8 cellular contexts compared by ENCODE assay signal in the genomic region with DNA sequence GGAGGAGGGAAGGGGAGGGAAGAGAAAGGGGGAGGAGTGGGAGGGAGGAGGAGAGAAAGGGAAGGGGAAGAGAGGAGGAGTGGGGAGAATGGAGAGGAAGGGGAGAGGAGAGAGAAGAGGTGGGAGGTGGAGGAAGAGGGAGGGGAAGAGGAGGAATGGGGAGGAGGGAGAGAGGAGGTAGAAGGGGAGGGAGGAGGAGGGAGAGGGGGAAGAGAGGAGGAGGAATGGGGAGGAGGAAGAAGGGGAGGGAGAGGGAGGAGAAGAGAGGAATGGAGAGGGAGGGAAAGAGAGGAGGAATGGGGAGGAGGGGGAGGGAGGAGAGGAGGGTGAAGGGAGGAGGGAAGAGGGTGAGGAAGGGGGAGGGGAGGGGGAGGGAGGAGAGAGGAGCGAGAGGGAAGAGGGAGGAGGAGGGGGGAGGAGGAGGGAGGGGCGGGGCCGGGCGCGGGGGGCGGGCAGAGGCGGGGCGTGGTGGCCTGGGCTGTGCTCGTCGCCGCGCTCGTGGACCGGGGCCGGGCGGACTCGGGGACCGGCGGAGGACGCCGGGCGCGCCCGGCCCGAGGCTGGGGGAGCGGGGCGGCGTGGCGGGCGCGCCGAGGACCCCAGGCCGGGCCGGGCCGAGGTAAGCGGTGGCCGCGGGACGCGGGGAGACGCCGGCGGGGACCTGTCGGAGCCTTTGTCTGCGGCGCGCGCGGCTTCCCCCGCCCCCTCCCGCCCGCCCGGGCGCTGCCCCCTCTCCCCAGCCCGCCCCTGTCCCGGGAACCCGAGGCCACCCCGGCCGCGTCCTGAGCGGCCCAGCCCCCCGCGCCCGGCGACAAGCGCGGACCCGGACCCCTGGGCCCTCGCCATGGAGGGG. TPM values are rescaled to one million over a fixed set of nuclear protein-coding genes. Genes with fewer than 3 reads are reported as not detected.
DNase-seq lines count a peak whose midpoint lies in the region; ATAC-seq, FAIRE-seq and TF ChIP-seq lines count a peak whose summit lies in the region.

A gene with protein sequence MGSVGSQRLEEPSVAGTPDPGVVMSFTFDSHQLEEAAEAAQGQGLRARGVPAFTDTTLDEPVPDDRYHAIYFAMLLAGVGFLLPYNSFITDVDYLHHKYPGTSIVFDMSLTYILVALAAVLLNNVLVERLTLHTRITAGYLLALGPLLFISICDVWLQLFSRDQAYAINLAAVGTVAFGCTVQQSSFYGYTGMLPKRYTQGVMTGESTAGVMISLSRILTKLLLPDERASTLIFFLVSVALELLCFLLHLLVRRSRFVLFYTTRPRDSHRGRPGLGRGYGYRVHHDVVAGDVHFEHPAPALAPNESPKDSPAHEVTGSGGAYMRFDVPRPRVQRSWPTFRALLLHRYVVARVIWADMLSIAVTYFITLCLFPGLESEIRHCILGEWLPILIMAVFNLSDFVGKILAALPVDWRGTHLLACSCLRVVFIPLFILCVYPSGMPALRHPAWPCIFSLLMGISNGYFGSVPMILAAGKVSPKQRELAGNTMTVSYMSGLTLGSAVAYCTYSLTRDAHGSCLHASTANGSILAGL (plus strand): TSS at position 480 of the 853 bp plus-strand sequence. CDS start 4,874 bp downstream, outside the sequence.

- no peak for TF ChIP-seq CTCF in KMS-11 (conservative IDR thresholded peaks at IDR 0.05; ENCODE audit: low read depth, low read length)
- TF ChIP-seq CTCF in K562 (IDR thresholded peaks at IDR 0.05 in 2 of 3, conservative IDR thresholded peaks at IDR 0.05 in 1 of 3; ENCODE audit: insufficient read depth in 2 of 3, low read depth in 1 of 3, low read length in 3 of 3): no peak

- no peak for TF ChIP-seq RAD21 in K562 (CRISPR knock-in tag; conservative IDR thresholded peaks at IDR 0.05 in 1 of 2, IDR thresholded peaks at IDR 0.05 in 1 of 2)

- in situ Hi-C loops in K562 (cut with MboI): no loop called here

- H3K9ac ChIP-seq in KMS-11 (no peak within 1 kb of the TSS), K562 (ENCODE audit: insufficient read depth in 1 of 2, low read depth in 2 of 2, low read length in 2 of 2) (peak within 1 kb of the TSS in 1 of 2 experiments; percentile 52; a peak in 2 of 4 replicates)

- H3K4me2 ChIP-seq in KMS-11: peak within 1 kb of the TSS; percentile 39
- H3K4me2 ChIP-seq in K562 (ENCODE audit: insufficient read depth, low read length): no peak within 1 kb of the TSS

- no peaks in the 10 kb centered on the region for H3K36me3 ChIP-seq in KMS-11 (ENCODE audit: insufficient read depth)
- H3K36me3 ChIP-seq in K562 (ENCODE audit: control insufficient read depth, insufficient read depth, low read length): no peaks in the 10 kb centered on the region

- H4K20me1 ChIP-seq in KMS-11 (ENCODE audit: insufficient read depth): no peaks in the 10 kb centered on the region
- H4K20me1 ChIP-seq in K562 (replicated peaks; ENCODE audit: control insufficient read depth, insufficient read depth, low read length): no peaks in the 10 kb centered on the region

- no peak within 1 kb of the TSS for H2AFZ ChIP-seq in KMS-11 (ENCODE audit: low read depth)
- H2AFZ ChIP-seq in K562 (ENCODE audit: low read depth, low read length): no peak within 1 kb of the TSS

- H3K4me1 ChIP-seq in KMS-11 (ENCODE audit: low read depth, poor library complexity, severe bottlenecking): no peaks in the 10 kb centered on the region
- H3K4me1 ChIP-seq in K562 (replicated peaks in 1 of 2; ENCODE audit: control insufficient read depth in 2 of 2, insufficient read depth in 2 of 2, low read length in 2 of 2): peaks cover 0 to 17% of the 10 kb centered on the region in 2 experiments; a peak in 2 of 5 replicates

- TF ChIP-seq POLR2A in K562 (conservative IDR thresholded peaks at IDR 0.05): no peak

- no peak for FAIRE-seq in K562 (lab: Jason Lieb, UNC)

- no TSS peak for BruUV-seq in K562 (replicated peaks; lab: Mats Ljungman, UMichigan)

- H3K4me3 ChIP-seq in KMS-11 (IDR thresholded peaks at IDR 0.05; ENCODE audit: insufficient read depth, low read depth, low read length): no peak within 1 kb of the TSS
- H3K4me3 ChIP-seq in K562: peak within 1 kb of the TSS; percentile 31

- ATAC-seq in K562 (peak; percentile 79), left colon (peak; percentile 70), HG03457 (IDR thresholded peaks at IDR 0.05; ENCODE audit: unreplicated experiment) (no peak)
- no peak for ATAC-seq in stimulated activated naive CD8-positive, alpha-beta T cell treated with anti-CD3 and anti-CD28 coated beads, Interleukin-15, Interleukin-2, amounts not matched to agents 100 U/mL and 50 U/mL, for 24 hours

- no peak within 1 kb of the TSS for H3K27ac ChIP-seq in KMS-11
- H3K27ac ChIP-seq in K562 (ENCODE audit: extremely low read depth, low read depth, low read length): no peak within 1 kb of the TSS

- intact Hi-C loops in K562 (cut with micrococcal nuclease): no loop called here
- intact Hi-C loops in left colon (cut with DNase I, micrococcal nuclease): no loop called here

- TF ChIP-seq EP300 in K562 (IDR thresholded peaks at IDR 0.05; ENCODE audit: low read length): no peak

- POLR2A ChIA-PET in K562 (lab: Yijun Ruan, JAX): no interaction called here

- no peaks in the 10 kb centered on the region for H3K9me3 ChIP-seq in K562 (replicated peaks; ENCODE audit: control insufficient read depth, insufficient read depth, low read depth, low read length)

- no peaks in the 10 kb centered on the region for H3K9me1 ChIP-seq in K562 (ENCODE audit: control insufficient read depth, insufficient read depth, low read length)

- no CpG with 5 or more reads among the region's 69 CpGs for WGBS in K562 (ENCODE audit: insufficient coverage, low coverage, missing lambda C conversion rate)

- DNase-seq in ELR (ENCODE audit: low read depth) (peak; percentile 25), K562 (ENCODE audit: extremely low read depth in 1 of 4, low spot score in 3 of 4) (peak; percentile 55 to 73 (median 68)), left colon (peak in 1 of 2 donors; percentile 62), NOMO-1 treated with DMSO at 0.1 percent for 48 hours (lab: John Stamatoyannopoulos, UW; ENCODE audit: unreplicated experiment) (no peak), NCI-H187 (lab: John Stamatoyannopoulos, UW) (no peak)
- peak; percentile 40 for DNase-seq in stimulated activated naive CD8-positive, alpha-beta T cell treated with anti-CD3 and anti-CD28 coated beads, Interleukin-15, Interleukin-2, amounts not matched to agents 100 U/mL and 50 U/mL, for 24 hours

- CTCF ChIA-PET in K562 (lab: Yijun Ruan, JAX; ENCODE audit: low intra/inter-chr PET ratio): interaction anchor here (0.6 kb wide), 1 partner anchor 75 kb away, joined by 3 read pairs; no protein-coding TSS in a partner anchor

- H3K27me3 ChIP-seq in KMS-11 (ENCODE audit: insufficient read depth, low read depth): peaks cover 23% of the 10 kb centered on the region
- H3K27me3 ChIP-seq in K562 (ENCODE audit: control insufficient read depth in 2 of 2, insufficient read depth in 2 of 2, low read length in 2 of 2): peaks cover 3 to 9% of the 10 kb centered on the region in 2 experiments; a peak in 3 of 5 replicates

- H3K79me2 ChIP-seq in KMS-11 (ENCODE audit: insufficient read depth, low read depth) (no peaks in the 10 kb centered on the region), K562 (ENCODE audit: control insufficient read depth, insufficient read depth, low read length) (no peaks in the 10 kb centered on the region)

TF ChIP-seq in K562, 482 proteins besides CTCF, POLR2A, EP300 and RAD21 (continues in another document):
- no peak for TF ChIP-seq U2AF1 (optimal IDR thresholded peaks at IDR 0.05; ENCODE audit: low read depth, low read length)
- TF ChIP-seq, protein P1, sequence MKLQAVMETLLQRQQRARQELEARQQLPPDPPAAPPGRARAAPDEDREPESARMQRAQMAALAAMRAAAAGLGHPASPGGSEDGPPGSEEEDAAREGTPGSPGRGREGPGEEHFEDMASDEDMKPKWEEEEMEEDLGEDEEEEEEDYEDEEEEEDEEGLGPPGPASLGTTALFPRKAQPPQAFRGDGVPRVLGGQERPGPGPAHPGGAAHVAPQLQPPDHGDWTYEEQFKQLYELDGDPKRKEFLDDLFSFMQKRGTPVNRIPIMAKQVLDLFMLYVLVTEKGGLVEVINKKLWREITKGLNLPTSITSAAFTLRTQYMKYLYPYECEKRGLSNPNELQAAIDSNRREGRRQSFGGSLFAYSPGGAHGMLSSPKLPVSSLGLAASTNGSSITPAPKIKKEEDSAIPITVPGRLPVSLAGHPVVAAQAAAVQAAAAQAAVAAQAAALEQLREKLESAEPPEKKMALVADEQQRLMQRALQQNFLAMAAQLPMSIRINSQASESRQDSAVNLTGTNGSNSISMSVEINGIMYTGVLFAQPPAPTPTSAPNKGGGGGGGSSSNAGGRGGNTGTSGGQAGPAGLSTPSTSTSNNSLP (IDR thresholded peaks at IDR 0.05; ENCODE audit: borderline replicate concordance, low read depth, low read length): no peak
- TF ChIP-seq NFRKB (IDR thresholded peaks at IDR 0.05; ENCODE audit: low read depth): no peak
- TF ChIP-seq PHF8 (IDR thresholded peaks at IDR 0.05; ENCODE audit: borderline replicate concordance, low read length): peak; percentile 15; the same call in 1 of the 2 replicates
- TF ChIP-seq ZNF23 (CRISPR knock-in tag; IDR thresholded peaks at IDR 0.05): no peak
- TF ChIP-seq BRCA1 (IDR thresholded peaks at IDR 0.05): no peak
- TF ChIP-seq BRCA1 (CRISPR knock-in tag; IDR thresholded peaks at IDR 0.05): no peak
- TF ChIP-seq NFE2L1 (tag; IDR thresholded peaks at IDR 0.05; ENCODE audit: borderline replicate concordance, low read depth): no peak
- no peak for TF ChIP-seq SIRT6 (IDR thresholded peaks at IDR 0.05; ENCODE audit: low read depth, low read length)
- no peak for TF ChIP-seq ZBTB8A (IDR thresholded peaks at IDR 0.05; ENCODE audit: partially characterized antibody)

RNA-seq across cellular contexts. Expression of the gene that starts here (rescaled TPM):
- total RNA-seq in K562 (2011; cell fraction: chromatin; rRNA removed; ENCODE audit: low replicate concordance): 2.7 and 9.3 TPM in 2 replicates
- 2.4 and 3.3 TPM in 2 replicates for total RNA-seq in K562 (2011; cell fraction: nucleolus; rRNA removed)
- 3.4 and 3.6 TPM in 2 replicates for total RNA-seq in K562 (2011; cell fraction: nucleoplasm; rRNA removed)
- 0.77 and 2.3 TPM in 2 replicates for total RNA-seq in K562 (2014; rRNA removed)
- total RNA-seq in K562 (2014; rRNA removed; fragmentation: Illumina TruSeq; extraction: Trizol): 0.03 and 0.29 TPM in 2 replicates
- 0.14 and 0.19 TPM in 2 replicates for total RNA-seq in K562 (2015; rRNA removed; fragmentation: Illumina TruSeq; extraction: Trizol)
- total RNA-seq in K562 (2021): 1.2 and 1.4 TPM in 2 replicates
- polyA plus RNA-seq in K562 (2011; rRNA removed): 1.1 and 1.2 TPM in 2 replicates
- 0.80 and 4.7 TPM in 2 replicates for polyA plus RNA-seq in K562 (2011; cell fraction: cytosol; rRNA removed)
- 1.7 and 4.8 TPM in 2 replicates for polyA plus RNA-seq in K562 (2011; cell fraction: nucleus; rRNA removed)
- 0.60 and 0.78 TPM in 2 replicates for polyA plus RNA-seq in K562 (2012)
- polyA plus RNA-seq in K562 (2014; fragmentation: Illumina TruSeq; extraction: Trizol): 0.37 and 1.1 TPM in 2 replicates
- polyA plus RNA-seq in K562 (2014; fragmentation: Nextera tagmentation; extraction: Ambion mirVana): under 1 TPM; 0.01 to 0.03 TPM
- 0.82 and 1.2 TPM in 2 replicates for polyA plus RNA-seq in K562 (2014; rRNA removed)
- 0.36 and 2.3 TPM in 2 replicates for polyA minus RNA-seq in K562 (2011; rRNA and poly(A)+ RNA removed)
- 0.86 and 4.1 TPM in 2 replicates for polyA minus RNA-seq in K562 (2011; cell fraction: cytosol; rRNA and poly(A)+ RNA removed)
- 0.44 and 0.54 TPM in 2 replicates for polyA minus RNA-seq in K562 (2011; cell fraction: nucleus; rRNA and poly(A)+ RNA removed)
- total RNA-seq in left colon: 10 to 100 TPM in 1 of 2 donors, 1 to 10 TPM in 1; 3.2 to 23.4 TPM

Comparison
In these comparisons a context has a peak if more than half of its experiments do, and no peak if none do; other contexts are left out.
1. DNase-seq: peak in ELR (single experiment), K562 (4 of 4) and stimulated activated naive CD8-positive, alpha-beta T cell treated with anti-CD3 and anti-CD28 coated beads, Interleukin-15, Interleukin-2, amounts not matched to agents 100 U/mL and 50 U/mL, for 24 hours (single experiment); none in NOMO-1 treated with DMSO at 0.1 percent for 48 hours (single experiment) and NCI-H187 (0 of 2).
2. ATAC-seq: peak in K562 (single experiment) and left colon (single experiment); none in stimulated activated naive CD8-positive, alpha-beta T cell treated with anti-CD3 and anti-CD28 coated beads, Interleukin-15, Interleukin-2, amounts not matched to agents 100 U/mL and 50 U/mL, for 24 hours (single experiment) and HG03457 (single experiment).